Comparison of ENCODE assay signal across 8 cellular contexts in genomic region chrX:47145408-47146120, GRCh38. TPM values are rescaled to one million over a fixed set of nuclear protein-coding genes. Genes with fewer than 3 reads are reported as not detected.
DNase-seq lines count a peak whose midpoint lies in the region; ATAC-seq and TF ChIP-seq lines count a peak whose summit lies in the region.

No MANE protein-coding gene starts in this region.

- intact Hi-C loops in activated T-helper 1 cell treated with anti-CD3 and anti-CD28 coated beads, Interleukin-12 subunit alpha, Interleukin-12 subunit beta, Interleukin-2, Interleukin-4 antibody, amounts not matched to agents 30 ng/mL and 10 ng/mL and 1 ng/mL, durations not matched to agents 14 hours and 24 hours and 36 hours (cut with micrococcal nuclease) = loop anchor here (1.0 to 2.0 kb wide), 6 partner anchors 16 to 513 kb away; partner anchors contain the start of gene UXT

- H3K27me3 Mint-ChIP-seq in activated T-helper 1 cell treated with anti-CD3 and anti-CD28 coated beads, Interleukin-12 subunit alpha, Interleukin-12 subunit beta, Interleukin-2, Interleukin-4 antibody, amounts not matched to agents 30 ng/mL and 10 ng/mL and 1 ng/mL, durations not matched to agents 14 hours and 24 hours and 36 hours (ENCODE audit: insufficient read depth) = peaks cover 2% of the 10 kb centered on the region
- H3K27me3 Mint-ChIP-seq in glutamatergic neuron (ENCODE audit: unreplicated experiment) = peaks cover 10% of the 10 kb centered on the region

- peak overlapping the region; percentile 100 for H3K4me3 Mint-ChIP-seq in activated T-helper 1 cell treated with anti-CD3 and anti-CD28 coated beads, Interleukin-12 subunit alpha, Interleukin-12 subunit beta, Interleukin-2, Interleukin-4 antibody, amounts not matched to agents 30 ng/mL and 10 ng/mL and 1 ng/mL, durations not matched to agents 14 hours and 24 hours and 36 hours
- H3K4me3 Mint-ChIP-seq in glutamatergic neuron (ENCODE audit: unreplicated experiment) = peak overlapping the region; percentile 97

- H3K36me3 Mint-ChIP-seq in activated T-helper 1 cell treated with anti-CD3 and anti-CD28 coated beads, Interleukin-12 subunit alpha, Interleukin-12 subunit beta, Interleukin-2, Interleukin-4 antibody, amounts not matched to agents 30 ng/mL and 10 ng/mL and 1 ng/mL, durations not matched to agents 14 hours and 24 hours and 36 hours (ENCODE audit: low read depth) = peaks cover 41% of the 10 kb centered on the region
- H3K36me3 Mint-ChIP-seq in glutamatergic neuron (ENCODE audit: unreplicated experiment) = no peaks in the 10 kb centered on the region

- TF ChIP-seq CTCF in glutamatergic neuron (IDR thresholded peaks at IDR 0.05; ENCODE audit: partially characterized antibody, unreplicated experiment) (no peak), retinal pigment epithelial cell (conservative IDR thresholded peaks at IDR 0.05; ENCODE audit: low read depth, low read length) (no peak)

- H3K4me3 ChIP-seq in retinal pigment epithelial cell (ENCODE audit: low read length) = peak overlapping the region; percentile 87

- DNase-seq in AG08395 (ENCODE audit: low spot score) (peak; percentile 26), glutamatergic neuron (peak; percentile 47), retinal pigment epithelial cell (ENCODE audit: low read depth) (no peak), NOMO-1 (lab: John Stamatoyannopoulos, UW; ENCODE audit: unreplicated experiment in 2 of 2) (no peak)
- DNase-seq in activated T-helper 1 cell treated with anti-CD3 and anti-CD28 coated beads, Interleukin-12 subunit alpha, Interleukin-12 subunit beta, Interleukin-2, Interleukin-4 antibody, amounts not matched to agents 30 ng/mL and 10 ng/mL and 1 ng/mL, durations not matched to agents 14 hours and 24 hours and 36 hours (ENCODE audit: low spot score) = no peak
- DNase-seq in stimulated activated naive CD4-positive, alpha-beta T cell treated with Interleukin-2 at 50 U/mL for 16 hours (lab: John Stamatoyannopoulos, UW) = no peak

- peaks cover 18% of the 10 kb centered on the region for H3K4me1 Mint-ChIP-seq in activated T-helper 1 cell treated with anti-CD3 and anti-CD28 coated beads, Interleukin-12 subunit alpha, Interleukin-12 subunit beta, Interleukin-2, Interleukin-4 antibody, amounts not matched to agents 30 ng/mL and 10 ng/mL and 1 ng/mL, durations not matched to agents 14 hours and 24 hours and 36 hours (ENCODE audit: low read depth)
- peaks cover 4% of the 10 kb centered on the region for H3K4me1 Mint-ChIP-seq in glutamatergic neuron (ENCODE audit: low read depth, unreplicated experiment)

- ATAC-seq in GM18868 (IDR thresholded peaks at IDR 0.05; ENCODE audit: unreplicated experiment) (peak; percentile 17), HG03280 (IDR thresholded peaks at IDR 0.05; ENCODE audit: unreplicated experiment) (peak; percentile 19)

- H3K27ac Mint-ChIP-seq in activated T-helper 1 cell treated with anti-CD3 and anti-CD28 coated beads, Interleukin-12 subunit alpha, Interleukin-12 subunit beta, Interleukin-2, Interleukin-4 antibody, amounts not matched to agents 30 ng/mL and 10 ng/mL and 1 ng/mL, durations not matched to agents 14 hours and 24 hours and 36 hours = peak overlapping the region; percentile 100
- peak overlapping the region; percentile 97 for H3K27ac Mint-ChIP-seq in glutamatergic neuron (ENCODE audit: unreplicated experiment)

- peaks cover 3% of the 10 kb centered on the region for H3K9me3 Mint-ChIP-seq in activated T-helper 1 cell treated with anti-CD3 and anti-CD28 coated beads, Interleukin-12 subunit alpha, Interleukin-12 subunit beta, Interleukin-2, Interleukin-4 antibody, amounts not matched to agents 30 ng/mL and 10 ng/mL and 1 ng/mL, durations not matched to agents 14 hours and 24 hours and 36 hours
- H3K9me3 Mint-ChIP-seq in glutamatergic neuron (ENCODE audit: unreplicated experiment) = peaks cover 7% of the 10 kb centered on the region

RNA-seq across cellular contexts. Expression of gene RBM10, which starts 0.5 kb away (rescaled TPM):
- total RNA-seq in activated T-helper 1 cell treated with anti-CD3 and anti-CD28 coated beads, Interleukin-12 subunit alpha, Interleukin-12 subunit beta, Interleukin-2, Interleukin-4 antibody, amounts not matched to agents 30 ng/mL and 10 ng/mL and 1 ng/mL, durations not matched to agents 14 hours and 24 hours and 36 hours = 62.0 and 64.1 TPM in 2 replicates
- 74.6 TPM for total RNA-seq in glutamatergic neuron (ENCODE audit: unreplicated experiment)

RNA-seq across cellular contexts. Expression of gene NDUFB11, which starts 1.1 kb away (rescaled TPM):
- 84.5 and 88.7 TPM in 2 replicates for total RNA-seq in activated T-helper 1 cell treated with anti-CD3 and anti-CD28 coated beads, Interleukin-12 subunit alpha, Interleukin-12 subunit beta, Interleukin-2, Interleukin-4 antibody, amounts not matched to agents 30 ng/mL and 10 ng/mL and 1 ng/mL, durations not matched to agents 14 hours and 24 hours and 36 hours
- 161 TPM for total RNA-seq in glutamatergic neuron (ENCODE audit: unreplicated experiment)

RNA-seq across cellular contexts. Expression of gene UBA1, which starts 48.1 kb away (rescaled TPM):
- 221 and 223 TPM in 2 replicates for total RNA-seq in activated T-helper 1 cell treated with anti-CD3 and anti-CD28 coated beads, Interleukin-12 subunit alpha, Interleukin-12 subunit beta, Interleukin-2, Interleukin-4 antibody, amounts not matched to agents 30 ng/mL and 10 ng/mL and 1 ng/mL, durations not matched to agents 14 hours and 24 hours and 36 hours
- total RNA-seq in glutamatergic neuron (ENCODE audit: unreplicated experiment) = 503 TPM

Comparison
In these comparisons a context has a peak if more than half of its experiments do, and no peak if none do; other contexts are left out.
1. DNase-seq: peak in AG08395 (single experiment) and glutamatergic neuron (single experiment); none in activated T-helper 1 cell treated with anti-CD3 and anti-CD28 coated beads, Interleukin-12 subunit alpha, Interleukin-12 subunit beta, Interleukin-2, Interleukin-4 antibody, amounts not matched to agents 30 ng/mL and 10 ng/mL and 1 ng/mL, durations not matched to agents 14 hours and 24 hours and 36 hours (single experiment), retinal pigment epithelial cell (single experiment), stimulated activated naive CD4-positive, alpha-beta T cell treated with Interleukin-2 at 50 U/mL for 16 hours (single experiment) and NOMO-1 (0 of 2).